ENCODE assay signal across 11 cellular contexts in the genomic region with DNA sequence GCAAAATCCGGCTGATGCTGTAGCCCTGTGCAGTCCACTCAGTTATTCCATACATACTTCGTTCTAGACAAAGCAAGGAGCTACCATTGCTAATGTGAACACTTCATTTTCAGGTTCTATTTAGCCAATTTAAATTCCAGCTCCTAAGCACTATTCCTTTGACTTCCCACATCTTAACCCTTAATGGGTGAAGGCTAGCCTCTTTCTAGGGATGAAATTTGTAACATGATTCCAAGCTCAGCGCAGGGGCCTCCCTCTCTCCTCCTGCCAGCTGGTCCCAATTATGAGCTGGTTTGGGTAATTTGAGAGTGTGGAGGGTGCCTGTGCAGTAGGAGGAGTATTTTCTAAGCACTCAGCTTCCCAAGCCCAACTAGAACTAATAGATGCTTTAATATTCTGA. TPM values are rescaled to one million over a fixed set of nuclear protein-coding genes. Genes with fewer than 3 reads are reported as not detected.
A peak's percentile ranks its signal among the peaks of the same experiment; 100 is the strongest.
DNase-seq lines count a peak whose midpoint lies in the region; ATAC-seq and TF ChIP-seq lines count a peak whose summit lies in the region.
"Had no signal": no experiment of that assay in that cellular context is flagged by ENCODE, and none has a peak within 500 bp of the region (broad histone marks: within the 10 kb centered on the region; RNA-seq: fewer than 3 reads in every experiment).

No MANE protein-coding gene starts in this region.

- H3K4me1 ChIP-seq in HUES48 (ENCODE audit: control insufficient read depth, insufficient read depth, low read length): peaks cover 54% of the 10 kb centered on the region

- CTCF ChIA-PET in AG04449 (lab: Yijun Ruan, JAX): interaction anchor here (0.9 to 1.5 kb wide), 7 partner anchors 8 to 282 kb away, joined by 3 to 5 read pairs (median 3); no protein-coding TSS in a partner anchor

- H3K4me1 Mint-ChIP-seq in T-helper 17 cell: peaks cover 19% of the 10 kb centered on the region

- H3K27me3 Mint-ChIP-seq in T-helper 17 cell: no peaks in the 10 kb centered on the region

- POLR2A ChIA-PET in AG04449 (lab: Yijun Ruan, JAX): interaction anchor here (0.5 to 1.0 kb wide), 2 partner anchors 22 to 28 kb away, joined by 3 to 4 read pairs; no protein-coding TSS in a partner anchor

- no peaks in the 10 kb centered on the region for H3K36me3 Mint-ChIP-seq in T-helper 17 cell (ENCODE audit: low read depth)
- H3K36me3 Mint-ChIP-seq: activated naive CD4-positive, alpha-beta T cell treated with anti-CD3 and anti-CD28 coated beads, Interleukin-2, amount 50 U/mL, for 72 hours had no signal

- no peak for ATAC-seq in GM19397 (IDR thresholded peaks at IDR 0.05; ENCODE audit: unreplicated experiment)
- ATAC-seq in T-helper 17 cell: no peak
- ATAC-seq in GM18519 (IDR thresholded peaks at IDR 0.05; ENCODE audit: low FRiP score, unreplicated experiment): no peak
- ATAC-seq in HG02571 (IDR thresholded peaks at IDR 0.05; ENCODE audit: unreplicated experiment): no peak
- ATAC-seq: activated naive CD4-positive, alpha-beta T cell treated with anti-CD3 and anti-CD28 coated beads, Interleukin-2, amount 50 U/mL, for 72 hours had no signal

- H3K9me3 ChIP-seq in HUES48 (ENCODE audit: control insufficient read depth, insufficient read depth, low read length): no peaks in the 10 kb centered on the region
- H3K9me3 ChIP-seq in T-helper 17 cell (ENCODE audit: control insufficient read depth, low read length, poor library complexity, severe bottlenecking): no peaks in the 10 kb centered on the region
- H3K9me3 ChIP-seq: gastrocnemius medialis had no signal

- no peak overlapping the region for H3K27ac Mint-ChIP-seq in T-helper 17 cell
- H3K27ac Mint-ChIP-seq: activated naive CD4-positive, alpha-beta T cell treated with anti-CD3 and anti-CD28 coated beads, Interleukin-2, amount 50 U/mL, for 72 hours had no signal

- H3K4me3 ChIP-seq in AG04449 (ENCODE audit: low read depth, low read length) (no peak overlapping the region), HUES48 (ENCODE audit: low read depth, low read length) (no peak overlapping the region), foreskin fibroblast (ENCODE audit: low read depth in 1 of 2, low read length in 2 of 2) (peak overlapping the region in 1 of 2 donors; percentile 33)
- H3K4me3 ChIP-seq: gastrocnemius medialis had no signal

- no peaks in the 10 kb centered on the region for H3K27me3 ChIP-seq in HUES48 (ENCODE audit: control insufficient read depth, insufficient read depth, low read length)
- H3K27me3 ChIP-seq: gastrocnemius medialis had no signal

- TF ChIP-seq CTCF in AG04449 (IDR thresholded peaks at IDR 0.05; ENCODE audit: insufficient read depth, low read length, missing control alignments) (no peak), foreskin fibroblast (IDR thresholded peaks at IDR 0.05; ENCODE audit: low read depth, low read length) (no peak)

- H3K36me3 ChIP-seq in HUES48 (ENCODE audit: control insufficient read depth, insufficient read depth, low read length): no peaks in the 10 kb centered on the region
- H3K36me3 ChIP-seq: gastrocnemius medialis had no signal

- H3K4me3 Mint-ChIP-seq in T-helper 17 cell: no peak overlapping the region
- H3K4me3 Mint-ChIP-seq: neural crest cell had no signal

- DNase-seq in AG04449 (ENCODE audit: low read depth, low spot score): peak; percentile 66
- peak; percentile 74 for DNase-seq in NCI-H82 treated with DMSO at 0.1 percent for 48 hours (lab: John Stamatoyannopoulos, UW; ENCODE audit: unreplicated experiment)
- peak; percentile 82 to 93 for DNase-seq in foreskin fibroblast
- DNase-seq in T-helper 17 cell: no peak
- DNase-seq: gastrocnemius medialis had no signal

- H3K27ac ChIP-seq in HUES48 (ENCODE audit: low read depth, low read length): peak overlapping the region; percentile 91
- H3K27ac ChIP-seq: gastrocnemius medialis had no signal

- H3K9ac ChIP-seq in HUES48 (ENCODE audit: low read depth, low read length): no peak overlapping the region

RNA-seq across cellular contexts. Expression of gene PTGFRN, which starts 53.9 kb away (rescaled TPM):
- total RNA-seq in T-helper 17 cell: 1 to 10 TPM in 1 of 2 donors, under 1 TPM in 1; 0.94 to 1.3 TPM

Comparison
In these comparisons a context has a peak if more than half of its experiments do, and no peak if none do; other contexts are left out.
1. DNase-seq: peak in AG04449 (single experiment), NCI-H82 treated with DMSO at 0.1 percent for 48 hours (single experiment) and foreskin fibroblast (2 of 2); none in T-helper 17 cell (0 of 3).